8 cellular contexts compared by ENCODE assay signal in genomic region chr1:10794724-10795304, GRCh38. TPM values are rescaled to one million over a fixed set of nuclear protein-coding genes. Genes with fewer than 3 reads are reported as not detected.
DNase-seq lines count a peak whose midpoint lies in the region; ATAC-seq, FAIRE-seq and TF ChIP-seq lines count a peak whose summit lies in the region.

No MANE protein-coding gene starts in this region.

- no peak overlapping the region for H4K12ac ChIP-seq in trophoblast cell (ENCODE audit: low read depth, low read length)

- H3K4ac ChIP-seq in trophoblast cell (ENCODE audit: low read depth, low read length), result no peak overlapping the region

- no CpG with 5 or more reads among the region's 61 CpGs for WGBS in trophoblast cell (ENCODE audit: extremely low coverage, insufficient coverage, insufficient read length)

- H3K4me1 ChIP-seq in SJSA1 (replicated peaks), result peaks cover 18% of the 10 kb centered on the region
- peaks cover 11% of the 10 kb centered on the region in 2 experiments for H3K4me1 ChIP-seq in trophoblast cell (ENCODE audit: control insufficient read depth in 1 of 2, insufficient read depth in 2 of 2, low read length in 2 of 2)

- H3K14ac ChIP-seq in trophoblast cell (ENCODE audit: low read length), result no peak overlapping the region

- peak overlapping the region; percentile 88 for H3K4me2 ChIP-seq in trophoblast cell (ENCODE audit: low read length)

- in situ Hi-C loops in G401 (cut with HindIII; ENCODE audit: low sequenced_read_pairs), result no loop called here

- H4K8ac ChIP-seq in trophoblast cell (ENCODE audit: low read depth, low read length), result no peak overlapping the region

- no peak overlapping the region for H3K18ac ChIP-seq in trophoblast cell (ENCODE audit: low read length)

- H3K27me3 ChIP-seq in SJSA1 (replicated peaks) (peaks cover 91% of the 10 kb centered on the region), trophoblast cell (ENCODE audit: insufficient read depth, low read length) (peaks cover 32% of the 10 kb centered on the region)

- H3K79me2 ChIP-seq in trophoblast cell (ENCODE audit: control insufficient read depth, insufficient read depth, low read length, poor library complexity), result no peaks in the 10 kb centered on the region

- H3K36me3 ChIP-seq in SJSA1 (no peaks in the 10 kb centered on the region), trophoblast cell (ENCODE audit: control insufficient read depth in 1 of 2, insufficient read depth in 2 of 2, low read length in 2 of 2) (no peaks in the 10 kb centered on the region)

- no peak overlapping the region for H2BK5ac ChIP-seq in trophoblast cell (ENCODE audit: low read depth, low read length, poor library complexity)

- no peak overlapping the region for H3K23ac ChIP-seq in trophoblast cell (ENCODE audit: low read length)

- 0 out of 2 replicates have a peak, but pooled peaks cover 3% of the 10 kb centered on the region for H3K9me3 ChIP-seq in SJSA1 (replicated peaks)
- peaks cover 8% of the 10 kb centered on the region for H3K9me3 ChIP-seq in trophoblast cell (ENCODE audit: insufficient read depth, low read depth, low read length)

- H2AK5ac ChIP-seq in trophoblast cell (ENCODE audit: low read length), result no peak overlapping the region

- H3K4me3 ChIP-seq in GM12875 (ENCODE audit: low read depth, low read length) (peak overlapping the region; percentile 33), SJSA1 (peak overlapping the region; percentile 27), foreskin fibroblast (ENCODE audit: low read depth in 1 of 2, low read length in 2 of 2) (peak overlapping the region; percentile 37 to 42), trophoblast cell (ENCODE audit: low read depth, low read length) (no peak overlapping the region)

- TF ChIP-seq CTCF in GM12875 (IDR thresholded peaks at IDR 0.05; ENCODE audit: borderline replicate concordance, insufficient read depth, low read depth, low read length) (no peak), foreskin fibroblast (IDR thresholded peaks at IDR 0.05; ENCODE audit: low read depth, low read length) (no peak), D721Med (IDR thresholded peaks at IDR 0.05; ENCODE audit: insufficient read depth, missing control alignments) (no peak)

- no peak for ATAC-seq in HG03280 (IDR thresholded peaks at IDR 0.05; ENCODE audit: unreplicated experiment)

- FAIRE-seq in D721Med (lab: Jason Lieb, UNC), result no peak

- DNase-seq in SJSA1 (ENCODE audit: low read depth in 1 of 2, low spot score in 2 of 2) (peak in 1 of 2 experiments; percentile 38), foreskin fibroblast (peak in 1 of 2 donors; percentile 26), trophoblast cell (peak in 1 of 2 donors; percentile 30), G401 (ENCODE audit: low spot score) (no peak), D721Med (ENCODE audit: insufficient read length, low spot score) (no peak), NCI-H524 treated with DMSO at 0.1 percent for 48 hours (lab: John Stamatoyannopoulos, UW) (no peak)

- no peak overlapping the region for H2BK120ac ChIP-seq in trophoblast cell (ENCODE audit: insufficient read depth, low read length, poor library complexity)

- no peak overlapping the region for H3K9ac ChIP-seq in trophoblast cell (ENCODE audit: low read length)

- no peak overlapping the region for H4K91ac ChIP-seq in trophoblast cell (ENCODE audit: low read depth, low read length)

- no peak overlapping the region for H2BK12ac ChIP-seq in trophoblast cell (ENCODE audit: low read length)

- H3K27ac ChIP-seq in SJSA1 (no peak overlapping the region), trophoblast cell (ENCODE audit: low read depth, low read length) (no peak overlapping the region)

- no peaks in the 10 kb centered on the region for H3K79me1 ChIP-seq in trophoblast cell (ENCODE audit: low read length)

- no peak overlapping the region for H2AFZ ChIP-seq in trophoblast cell (ENCODE audit: insufficient read depth, low read length, poor library complexity)

RNA-seq across cellular contexts. Expression of gene CASZ1, which starts 1.6 kb away (rescaled TPM):
- total RNA-seq in SJSA1 (2014; rRNA removed; shearing (Covaris generic)), result under 0.01 and 0.58 TPM in 2 replicates
- 4.4 and 4.8 TPM in 2 replicates for polyA plus RNA-seq in trophoblast cell (2013)
- total RNA-seq in G401 (2014; rRNA removed; shearing (Covaris generic)), result 2.2 and 7.4 TPM in 2 replicates
